11 cellular contexts compared by ENCODE assay signal in genomic region chr7:93921190-93921585, GRCh38. TPM values are rescaled to one million over a fixed set of nuclear protein-coding genes. Genes with fewer than 3 reads are reported as not detected.
DNase-seq lines count a peak whose midpoint lies in the region; ATAC-seq and TF ChIP-seq lines count a peak whose summit lies in the region.
"Had no signal": no experiment of that assay in that cellular context is flagged by ENCODE, and none has a peak within 500 bp of the region (broad histone marks: within the 10 kb centered on the region; RNA-seq: fewer than 3 reads in every experiment).

No MANE protein-coding gene starts in this region.

- H3K4me2 ChIP-seq in DOHH2 (ENCODE audit: low read length): peak overlapping the region; percentile 76

- no peak overlapping the region for H3K9ac ChIP-seq in rectal smooth muscle tissue (ENCODE audit: low read length)

- in situ Hi-C loops in SK-MEL-5 (cut with HindIII; ENCODE audit: low pct_unique_long_range_greater_than_20kb, low sequenced_read_pairs): no loop called here

- no peak for TF ChIP-seq CTCF in DOHH2 (IDR thresholded peaks at IDR 0.05; ENCODE audit: low read depth, low read length, poor library complexity, severe bottlenecking)
- TF ChIP-seq CTCF in lower leg skin (IDR thresholded peaks at IDR 0.05): no peak

- H3K9me2 ChIP-seq in DOHH2 (replicated peaks; ENCODE audit: control insufficient read depth, low read length): no peaks in the 10 kb centered on the region

- DNase-seq in SK-MEL-5 (ENCODE audit: low read depth, low spot score): peak; percentile 43
- DNase-seq in fibroblast of peridontal ligament (ENCODE audit: extremely low read depth): peak; percentile 50
- no peak for DNase-seq in C1 segment of cervical spinal cord (lab: John Stamatoyannopoulos, UW)
- no peak for DNase-seq in OCI-M1 (lab: John Stamatoyannopoulos, UW)
- DNase-seq in lower leg skin (ENCODE audit: low spot score in 2 of 2): no peak
- DNase-seq: activated CD4-positive, CD25-positive, alpha-beta regulatory T cell; NCI-H1694 had no signal

- no peaks in the 10 kb centered on the region for H3K9me3 ChIP-seq in DOHH2 (ENCODE audit: control insufficient read depth, insufficient read depth, low read length)
- H3K9me3 ChIP-seq: HAP-1 had no signal

- H3K4me1 ChIP-seq in DOHH2 (ENCODE audit: control insufficient read depth, low read length) (peaks cover 41% of the 10 kb centered on the region), rectal smooth muscle tissue (ENCODE audit: control insufficient read depth, insufficient read depth, low read length) (no peaks in the 10 kb centered on the region)

- peak overlapping the region; percentile 83 for H3K4me3 ChIP-seq in DOHH2 (ENCODE audit: low read length)
- peak overlapping the region; percentile 72 for H3K4me3 ChIP-seq in rectal smooth muscle tissue (ENCODE audit: low read length)
- no peak overlapping the region for H3K4me3 ChIP-seq in lower leg skin (ENCODE audit: low read depth, poor library complexity, severe bottlenecking)

- H3K27ac ChIP-seq in DOHH2 (ENCODE audit: low read depth, low read length) (no peak overlapping the region), rectal smooth muscle tissue (ENCODE audit: low read depth, low read length) (peak overlapping the region; percentile 81)

- no peak for TF ChIP-seq POLR2A in lower leg skin (IDR thresholded peaks at IDR 0.05)

- intact Hi-C loops in lower leg skin (cut with DNase I; ENCODE audit: low total_unique reads): no loop called here

- H3K36me3 ChIP-seq in DOHH2 (ENCODE audit: control insufficient read depth, low read length): 0 out of 2 replicates have a peak, but pooled peaks cover 2% of the 10 kb centered on the region
- H3K36me3 ChIP-seq in rectal smooth muscle tissue (ENCODE audit: control insufficient read depth, insufficient read depth, low read length): no peaks in the 10 kb centered on the region
- H3K36me3 ChIP-seq: HAP-1 had no signal

- H3K27me3 ChIP-seq in DOHH2 (ENCODE audit: control insufficient read depth, low read length) (no peaks in the 10 kb centered on the region), rectal smooth muscle tissue (ENCODE audit: control insufficient read depth, insufficient read depth, low read length) (no peaks in the 10 kb centered on the region)

- peaks cover 23% of the 10 kb centered on the region for H3K79me2 ChIP-seq in DOHH2 (ENCODE audit: control insufficient read depth, low read length)

- no peak for ATAC-seq in GM18867 (IDR thresholded peaks at IDR 0.05; ENCODE audit: unreplicated experiment)

- peaks cover 7% of the 10 kb centered on the region for H3F3A ChIP-seq in DOHH2 (ENCODE audit: control insufficient read depth, insufficient read depth)

- H4K20me1 ChIP-seq in DOHH2 (ENCODE audit: control insufficient read depth, insufficient read depth, low read depth, low read length): no peaks in the 10 kb centered on the region

- WGBS in lower leg skin, 2 donors: 47 to 48% methylated on average over 8 of the region's 8 CpGs

RNA-seq across cellular contexts. Expression of gene GNG11, which starts 0.3 kb away (rescaled TPM):
- 35.8 and 40.3 TPM in 2 replicates for total RNA-seq in SK-MEL-5 (2014; rRNA removed; shearing (Covaris generic))
- polyA plus RNA-seq in SK-MEL-5 (2015; cell fraction: cytosol; rRNA removed): 18.0 TPM in 2 replicates
- polyA plus RNA-seq in SK-MEL-5 (2015; cell fraction: nucleus; rRNA removed): 4.9 and 7.3 TPM in 2 replicates
- total RNA-seq in lower leg skin: 1 to 10 TPM; 3.8 to 7.8 (median 5.2) TPM

RNA-seq across cellular contexts. Expression of gene GNGT1, which starts 14.8 kb away (rescaled TPM):
- not detected in 2 replicates for total RNA-seq in SK-MEL-5 (2014; rRNA removed; shearing (Covaris generic))
- polyA plus RNA-seq in SK-MEL-5 (2015; cell fraction: cytosol; rRNA removed): not detected in 2 replicates
- polyA plus RNA-seq in SK-MEL-5 (2015; cell fraction: nucleus; rRNA removed): not detected in 2 replicates
- not detected for total RNA-seq in lower leg skin

RNA-seq across cellular contexts. Expression of gene TFPI2, which starts 30.6 kb away (rescaled TPM):
- total RNA-seq in SK-MEL-5 (2014; rRNA removed; shearing (Covaris generic)): 13.5 and 14.1 TPM in 2 replicates
- 8.1 and 13.6 TPM in 2 replicates for polyA plus RNA-seq in SK-MEL-5 (2015; cell fraction: cytosol; rRNA removed)
- polyA plus RNA-seq in SK-MEL-5 (2015; cell fraction: nucleus; rRNA removed): 2.8 and 7.2 TPM in 2 replicates
- 1 to 10 TPM in 1 of 4 donors, under 1 TPM in 2, not detected in 1; 0.12 to 4.2 (median 0.46) TPM for total RNA-seq in lower leg skin

Comparison
In these comparisons a context has a peak if more than half of its experiments do, and no peak if none do; other contexts are left out.
1. DNase-seq: peak in SK-MEL-5 (single experiment) and fibroblast of peridontal ligament (single experiment); none in C1 segment of cervical spinal cord (0 of 14), OCI-M1 (single experiment) and lower leg skin (0 of 2).